ENCODE assay signal across 18 cellular contexts in genomic region chr5:138636401-138636944, GRCh38.
"Had no signal": no experiment of that assay in that cellular context is flagged by ENCODE, and none has a peak within 500 bp of the region (broad histone marks: within the 10 kb centered on the region; RNA-seq: fewer than 3 reads in every experiment).

No MANE protein-coding gene starts in this region.

- H3K27ac Mint-ChIP-seq: activated CD8-positive, alpha-beta memory T cell treated with anti-CD3 and anti-CD28 coated beads, Interleukin-2, amount 10 ng/mL, durations not matched to agents 7 days and 5 days; activated naive CD8-positive, alpha-beta T cell; activated T-cell treated with anti-CD3 and anti-CD28 coated beads, Interleukin-2, amount 50 U/mL, for 24 hours had no signal

- ATAC-seq: activated CD8-positive, alpha-beta memory T cell treated with anti-CD3 and anti-CD28 coated beads, Interleukin-2, amount 10 ng/mL, durations not matched to agents 7 days and 5 days; foreskin keratinocyte; heart right ventricle had no signal

- H3K9me3 Mint-ChIP-seq: activated T-cell treated with anti-CD3 and anti-CD28 coated beads, Interleukin-2, amount 50 U/mL, for 24 hours had no signal

- H3K27me3 ChIP-seq: foreskin keratinocyte, ovary had no signal

- DNase-seq: activated CD4-positive, alpha-beta T cell treated with anti-CD3 and anti-CD28 coated beads for 1 hour; activated CD4-positive, alpha-beta T cell treated with anti-CD3 and anti-CD28 coated beads, Interleukin-2, amount 50 U/mL, for 48 hours; activated CD8-positive, alpha-beta memory T cell treated with anti-CD3 and anti-CD28 coated beads, Interleukin-2, amount 10 ng/mL, durations not matched to agents 7 days and 5 days; activated gamma-delta T cell; activated T-cell treated with anti-CD3 and anti-CD28 coated beads, Interleukin-2, amount 50 U/mL, for 24 hours; amygdala; brain microvascular endothelial cell; foreskin keratinocyte; heart right ventricle; left ventricle myocardium inferior; mesendoderm; ovary; stimulated activated CD4-positive, alpha-beta T cell treated with anti-CD3 and anti-CD28 coated beads, Interleukin-15, amount 100 ng/mL, for 24 hours; stimulated activated CD4-positive, alpha-beta T cell treated with anti-CD3 and anti-CD28 coated beads, Interleukin-4, amount 100 ng/mL, for 24 hours; stomach; T1000 had no signal

- H3K36me3 ChIP-seq: brain microvascular endothelial cell, heart right ventricle, left ventricle myocardium inferior, ovary, stomach, thoracic aorta had no signal

- H3K27ac ChIP-seq: brain microvascular endothelial cell, foreskin keratinocyte, heart right ventricle, left ventricle myocardium inferior, stomach, thoracic aorta had no signal

- H3K9me3 ChIP-seq: heart right ventricle, left ventricle myocardium inferior, ovary, stomach, thoracic aorta had no signal

- H3K36me3 Mint-ChIP-seq: activated CD8-positive, alpha-beta memory T cell treated with anti-CD3 and anti-CD28 coated beads, Interleukin-2, amount 10 ng/mL, durations not matched to agents 7 days and 5 days; activated naive CD8-positive, alpha-beta T cell had no signal

- H3K4me1 ChIP-seq: foreskin keratinocyte had no signal

- H3K4me3 Mint-ChIP-seq: activated CD8-positive, alpha-beta memory T cell treated with anti-CD3 and anti-CD28 coated beads, Interleukin-2, amount 10 ng/mL, durations not matched to agents 7 days and 5 days; activated naive CD8-positive, alpha-beta T cell; activated T-cell treated with anti-CD3 and anti-CD28 coated beads, Interleukin-2, amount 50 U/mL, for 24 hours had no signal

- H3K4me3 ChIP-seq: heart right ventricle, left ventricle myocardium inferior, ovary, stomach, thoracic aorta had no signal
